In the genomic region with DNA sequence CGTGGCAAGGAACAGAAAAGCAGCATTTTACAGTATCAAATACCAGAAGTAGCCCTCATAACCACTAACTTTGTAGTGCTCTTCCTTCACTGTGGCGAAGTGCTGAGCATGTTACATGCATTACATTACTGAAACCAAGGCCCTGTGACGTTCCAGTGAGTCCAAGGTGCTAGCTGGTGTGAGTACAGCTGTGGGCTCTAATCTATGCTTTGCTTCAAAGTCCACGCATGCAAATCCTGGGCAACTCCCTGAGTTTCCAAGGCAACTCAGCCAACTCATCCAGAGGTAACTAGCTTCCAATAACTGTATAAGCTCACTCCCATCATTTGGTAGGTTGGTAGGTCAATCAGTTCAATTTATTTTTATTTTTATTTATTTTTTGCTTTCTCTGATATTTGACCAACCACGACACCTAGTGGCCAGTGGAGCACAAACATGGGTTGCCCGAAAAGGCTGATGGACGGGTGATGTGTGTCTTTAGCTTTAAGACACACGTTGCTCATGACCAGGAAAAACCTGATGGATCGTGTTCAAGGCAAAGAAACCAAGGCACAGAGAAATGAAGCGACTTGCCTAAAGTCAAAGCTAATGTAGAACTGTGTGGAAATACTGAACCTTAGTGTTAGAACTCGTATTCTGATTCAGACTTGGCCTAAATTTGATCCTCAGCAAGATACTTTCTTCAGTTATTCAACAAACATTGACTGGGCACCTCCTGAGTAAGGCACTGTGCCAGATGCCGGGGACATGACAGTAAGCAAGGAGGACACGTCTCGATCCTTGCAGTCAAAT, we compare ENCODE assay signal across 8 cellular contexts.
A peak's percentile ranks its signal among the peaks of the same experiment; 100 is the strongest.
DNase-seq lines count a peak whose midpoint lies in the region; ATAC-seq and TF ChIP-seq lines count a peak whose summit lies in the region.

No MANE protein-coding gene starts in this region.

- H4K20me1 ChIP-seq in fibroblast of lung (ENCODE audit: control insufficient read depth, extremely low read depth, insufficient read depth, low read length) = no peaks in the 10 kb centered on the region
- H4K20me1 ChIP-seq in neural cell (ENCODE audit: insufficient read depth) = no peaks in the 10 kb centered on the region

- H3K27ac Mint-ChIP-seq in activated T-cell treated with anti-CD3 and anti-CD28 coated beads, Interleukin-2, amount 50 U/mL, for 24 hours = no peak overlapping the region

- H3K9me3 Mint-ChIP-seq in activated T-cell treated with anti-CD3 and anti-CD28 coated beads, Interleukin-2, amount 50 U/mL, for 24 hours = no peaks in the 10 kb centered on the region

- no peaks in the 10 kb centered on the region for H3K27me3 ChIP-seq in NT2/D1 (ENCODE audit: insufficient read depth, insufficient read length)
- no peaks in the 10 kb centered on the region for H3K27me3 ChIP-seq in fibroblast of lung (ENCODE audit: control insufficient read depth, insufficient read depth, low read length)
- H3K27me3 ChIP-seq in neural cell (ENCODE audit: insufficient read depth, low read depth, low read length) = no peaks in the 10 kb centered on the region
- H3K27me3 ChIP-seq in upper lobe of left lung = no peaks in the 10 kb centered on the region

- H3K9ac ChIP-seq in NT2/D1 (ENCODE audit: insufficient read length, low read depth) = peak overlapping the region; percentile 34
- no peak overlapping the region for H3K9ac ChIP-seq in fibroblast of lung (ENCODE audit: insufficient read depth, low read length)
- no peak overlapping the region for H3K9ac ChIP-seq in neural cell (ENCODE audit: low read length)

- no peaks in the 10 kb centered on the region for H3K36me3 Mint-ChIP-seq in activated T-cell treated with anti-CD3 and anti-CD28 coated beads, Interleukin-2, amount 50 U/mL, for 24 hours (ENCODE audit: low read depth)

- H3K79me2 ChIP-seq in fibroblast of lung (ENCODE audit: control insufficient read depth, insufficient read depth, low read length) (peaks cover 41% of the 10 kb centered on the region), neural cell (replicated peaks; ENCODE audit: insufficient read depth, low read length) (no peaks in the 10 kb centered on the region)

- no peak overlapping the region for H3K4me3 Mint-ChIP-seq in activated T-cell treated with anti-CD3 and anti-CD28 coated beads, Interleukin-2, amount 50 U/mL, for 24 hours

- ATAC-seq in GM21360 (IDR thresholded peaks at IDR 0.05; ENCODE audit: unreplicated experiment) (peak; percentile 100), HG03571 (IDR thresholded peaks at IDR 0.05; ENCODE audit: unreplicated experiment) (peak; percentile 100), upper lobe of left lung (ENCODE audit: low FRiP score in 2 of 2) (peak in 1 of 2 donors; percentile 81)

- 22 to 33% methylated on average over 14 of the region's 14 CpGs for WGBS in upper lobe of left lung, 2 donors

- H3K36me3 ChIP-seq in NT2/D1 (ENCODE audit: insufficient read depth, insufficient read length, low read length) (peaks cover 6% of the 10 kb centered on the region), fibroblast of lung (ENCODE audit: control insufficient read depth, insufficient read depth, low read length) (peaks cover 2% of the 10 kb centered on the region), neural cell (ENCODE audit: insufficient read depth, low read length) (no peaks in the 10 kb centered on the region), upper lobe of left lung (no peaks in the 10 kb centered on the region)

- no peaks in the 10 kb centered on the region for H3K4me1 Mint-ChIP-seq in activated T-cell treated with anti-CD3 and anti-CD28 coated beads, Interleukin-2, amount 50 U/mL, for 24 hours (ENCODE audit: low read depth)

- no peaks in the 10 kb centered on the region for H3F3A ChIP-seq in neural cell (ENCODE audit: insufficient read depth, low read length, poor library complexity, severe bottlenecking)

- TF ChIP-seq EP300 in neural cell (conservative IDR thresholded peaks at IDR 0.05; ENCODE audit: poor library complexity, severe bottlenecking) (no peak), upper lobe of left lung (IDR thresholded peaks at IDR 0.05) (no peak)

- peak overlapping the region; percentile 73 for H3K27ac ChIP-seq in fibroblast of lung (ENCODE audit: insufficient read depth, low read length)
- H3K27ac ChIP-seq in neural cell (ENCODE audit: low read length) = no peak overlapping the region
- peak overlapping the region in 2 of 4 donors; percentile 28 to 38 for H3K27ac ChIP-seq in upper lobe of left lung

- H3K27me3 Mint-ChIP-seq in activated T-cell treated with anti-CD3 and anti-CD28 coated beads, Interleukin-2, amount 50 U/mL, for 24 hours = peaks cover 29% of the 10 kb centered on the region

- TF ChIP-seq RAD21 in neural cell (conservative IDR thresholded peaks at IDR 0.05) = peak; percentile 88

- H3K9me3 ChIP-seq in NT2/D1 (ENCODE audit: insufficient read depth, low read length) (no peaks in the 10 kb centered on the region), fibroblast of lung (ENCODE audit: control insufficient read depth, insufficient read depth, low read depth, low read length) (no peaks in the 10 kb centered on the region), neural cell (ENCODE audit: low read length) (no peaks in the 10 kb centered on the region), upper lobe of left lung (no peaks in the 10 kb centered on the region)

- H3K4me1 ChIP-seq in NT2/D1 (ENCODE audit: insufficient read depth, insufficient read length) = peaks cover 3% of the 10 kb centered on the region
- H3K4me1 ChIP-seq in fibroblast of lung (ENCODE audit: control insufficient read depth, extremely low read depth, insufficient read depth, low read length) = peaks cover 13% of the 10 kb centered on the region
- peaks cover 7 to 22% (median 13%) of the 10 kb centered on the region in 4 donors for H3K4me1 ChIP-seq in upper lobe of left lung

- DNase-seq in DMS53 treated with DMSO at 0.1 percent for 48 hours (lab: John Stamatoyannopoulos, UW; ENCODE audit: unreplicated experiment) (peak; percentile 90), NT2/D1 (ENCODE audit: low read depth, low spot score) (peak; percentile 59), fibroblast of lung (ENCODE audit: low read depth in 2 of 2) (peak; percentile 82 to 89), upper lobe of left lung (peak in 1 of 2 donors; percentile 57)
- peak; percentile 63 for DNase-seq in activated T-cell treated with anti-CD3 and anti-CD28 coated beads, Interleukin-2, amount 50 U/mL, for 24 hours

- H2AFZ ChIP-seq in fibroblast of lung (ENCODE audit: low read length) (no peak overlapping the region), neural cell (ENCODE audit: low read depth, low read length) (no peak overlapping the region)

- H3K4me3 ChIP-seq in NT2/D1 (ENCODE audit: insufficient read length, low read depth) = no peak overlapping the region
- H3K4me3 ChIP-seq in fibroblast of lung (replicated peaks in 1 of 4; ENCODE audit: control extremely low read depth in 1 of 4, insufficient read depth in 1 of 4, low read depth in 3 of 4, low read length in 4 of 4) = no peak overlapping the region
- no peak overlapping the region for H3K4me3 ChIP-seq in neural cell (ENCODE audit: low read length)
- H3K4me3 ChIP-seq in upper lobe of left lung = no peak overlapping the region

- TF ChIP-seq POLR2A in upper lobe of left lung (IDR thresholded peaks at IDR 0.05) = no peak

- H3K9me2 ChIP-seq in neural cell (ENCODE audit: insufficient read depth, low read length) = no peaks in the 10 kb centered on the region

- H3K4me2 ChIP-seq in fibroblast of lung (ENCODE audit: extremely low read depth, insufficient read depth, low read length) = no peak overlapping the region
- H3K4me2 ChIP-seq in neural cell (ENCODE audit: low read length) = no peak overlapping the region

- TF ChIP-seq CTCF in fibroblast of lung (conservative IDR thresholded peaks at IDR 0.05 in 1 of 2, IDR thresholded peaks at IDR 0.05 in 1 of 2; ENCODE audit: low read depth in 1 of 2, low read length in 2 of 2) (peak; percentile 75 to 89), neural cell (IDR thresholded peaks at IDR 0.05; ENCODE audit: poor library complexity, severe bottlenecking) (peak; percentile 92), upper lobe of left lung (IDR thresholded peaks at IDR 0.05) (peak; percentile 53 to 84 (median 74))

TF ChIP-seq in neural cell, 6 proteins besides CTCF, POLR2A, EP300 and RAD21:
- TF ChIP-seq POLR2AphosphoS5 (IDR thresholded peaks at IDR 0.05) (no peak), TAF1 (IDR thresholded peaks at IDR 0.05; ENCODE audit: low read depth) (no peak), SMC3 (conservative IDR thresholded peaks at IDR 0.05; ENCODE audit: poor library complexity) (peak; percentile 89), EZH2 (IDR thresholded peaks at IDR 0.05; ENCODE audit: borderline replicate concordance, insufficient read depth, low read length, poor library complexity, severe bottlenecking) (no peak), MXI1 (conservative IDR thresholded peaks at IDR 0.05; ENCODE audit: poor library complexity, severe bottlenecking) (no peak)
- TF ChIP-seq, protein P1, sequence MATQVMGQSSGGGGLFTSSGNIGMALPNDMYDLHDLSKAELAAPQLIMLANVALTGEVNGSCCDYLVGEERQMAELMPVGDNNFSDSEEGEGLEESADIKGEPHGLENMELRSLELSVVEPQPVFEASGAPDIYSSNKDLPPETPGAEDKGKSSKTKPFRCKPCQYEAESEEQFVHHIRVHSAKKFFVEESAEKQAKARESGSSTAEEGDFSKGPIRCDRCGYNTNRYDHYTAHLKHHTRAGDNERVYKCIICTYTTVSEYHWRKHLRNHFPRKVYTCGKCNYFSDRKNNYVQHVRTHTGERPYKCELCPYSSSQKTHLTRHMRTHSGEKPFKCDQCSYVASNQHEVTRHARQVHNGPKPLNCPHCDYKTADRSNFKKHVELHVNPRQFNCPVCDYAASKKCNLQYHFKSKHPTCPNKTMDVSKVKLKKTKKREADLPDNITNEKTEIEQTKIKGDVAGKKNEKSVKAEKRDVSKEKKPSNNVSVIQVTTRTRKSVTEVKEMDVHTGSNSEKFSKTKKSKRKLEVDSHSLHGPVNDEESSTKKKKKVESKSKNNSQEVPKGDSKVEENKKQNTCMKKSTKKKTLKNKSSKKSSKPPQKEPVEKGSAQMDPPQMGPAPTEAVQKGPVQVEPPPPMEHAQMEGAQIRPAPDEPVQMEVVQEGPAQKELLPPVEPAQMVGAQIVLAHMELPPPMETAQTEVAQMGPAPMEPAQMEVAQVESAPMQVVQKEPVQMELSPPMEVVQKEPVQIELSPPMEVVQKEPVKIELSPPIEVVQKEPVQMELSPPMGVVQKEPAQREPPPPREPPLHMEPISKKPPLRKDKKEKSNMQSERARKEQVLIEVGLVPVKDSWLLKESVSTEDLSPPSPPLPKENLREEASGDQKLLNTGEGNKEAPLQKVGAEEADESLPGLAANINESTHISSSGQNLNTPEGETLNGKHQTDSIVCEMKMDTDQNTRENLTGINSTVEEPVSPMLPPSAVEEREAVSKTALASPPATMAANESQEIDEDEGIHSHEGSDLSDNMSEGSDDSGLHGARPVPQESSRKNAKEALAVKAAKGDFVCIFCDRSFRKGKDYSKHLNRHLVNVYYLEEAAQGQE (IDR thresholded peaks at IDR 0.05; ENCODE audit: borderline replicate concordance) = no peak
